ENCODE assay signal across 1 cellular context in the genomic region with DNA sequence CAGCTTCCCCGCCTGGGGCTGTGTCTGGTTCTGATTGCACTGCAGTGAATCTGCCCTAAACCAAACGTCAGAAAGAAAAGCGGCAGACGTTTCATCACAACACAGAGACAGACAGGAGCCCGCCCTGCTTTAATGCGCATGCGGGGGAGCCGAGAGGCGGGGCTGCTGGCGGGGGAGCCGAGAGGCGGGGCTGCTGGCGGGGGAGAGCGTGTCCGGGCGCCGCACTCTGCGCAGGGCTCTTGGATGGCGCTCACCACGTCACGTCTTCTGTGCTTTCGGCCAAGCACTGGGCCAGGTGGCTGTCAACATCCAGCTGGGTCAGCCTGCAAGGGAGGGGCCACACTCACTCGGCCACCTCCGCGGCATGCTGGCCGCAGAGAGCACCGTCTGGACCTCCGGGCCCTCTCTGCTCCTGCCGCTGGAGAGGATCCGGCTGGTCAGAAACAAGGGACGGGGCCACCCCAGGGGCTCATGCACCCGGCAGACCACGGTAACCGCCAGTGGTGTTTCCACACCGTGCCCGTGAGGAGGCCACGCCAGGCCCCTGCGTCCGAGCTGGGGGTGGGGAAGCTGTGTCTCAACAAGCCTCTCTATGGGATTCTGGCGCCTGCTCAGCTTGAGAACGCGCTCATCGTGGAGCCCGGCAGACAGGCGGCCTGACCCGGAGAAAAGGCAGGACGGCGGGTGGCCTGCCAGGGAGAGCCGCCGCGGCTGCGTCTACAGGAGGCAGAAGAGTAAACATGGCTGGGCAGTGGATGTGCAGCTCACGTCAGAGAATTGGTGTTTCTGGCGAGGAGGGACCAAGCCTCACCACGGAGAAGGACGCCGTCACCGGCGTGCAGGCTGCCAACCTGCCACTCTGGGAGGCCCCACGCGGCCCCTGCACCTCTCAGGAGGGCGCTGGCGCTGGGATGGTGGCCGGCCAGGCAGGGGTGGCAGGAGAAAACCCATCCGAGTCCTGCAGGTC.
TF ChIP-seq lines count a peak whose summit lies in the region.

No MANE protein-coding gene starts in this region.

TF ChIP-seq in K562, 482 proteins besides CTCF, POLR2A, EP300 and RAD21 (continued from another document and continues in another):
- peak; percentile 50 for TF ChIP-seq NFIC (IDR thresholded peaks at IDR 0.05)
- peak; percentile 88 for TF ChIP-seq MEIS2 (IDR thresholded peaks at IDR 0.05; ENCODE audit: partially characterized antibody)
- peak; percentile 92 to 98 for TF ChIP-seq MAZ (CRISPR knock-in tag; conservative IDR thresholded peaks at IDR 0.05 in 1 of 2, IDR thresholded peaks at IDR 0.05 in 1 of 2)
- TF ChIP-seq ZNF217 (CRISPR knock-in tag; IDR thresholded peaks at IDR 0.05): no peak
- TF ChIP-seq ZEB2 (IDR thresholded peaks at IDR 0.05): no peak
- TF ChIP-seq, protein P1, sequence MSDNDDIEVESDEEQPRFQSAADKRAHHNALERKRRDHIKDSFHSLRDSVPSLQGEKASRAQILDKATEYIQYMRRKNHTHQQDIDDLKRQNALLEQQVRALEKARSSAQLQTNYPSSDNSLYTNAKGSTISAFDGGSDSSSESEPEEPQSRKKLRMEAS (CRISPR knock-in tag; IDR thresholded peaks at IDR 0.05): peak; percentile 88
- TF ChIP-seq, protein P2, sequence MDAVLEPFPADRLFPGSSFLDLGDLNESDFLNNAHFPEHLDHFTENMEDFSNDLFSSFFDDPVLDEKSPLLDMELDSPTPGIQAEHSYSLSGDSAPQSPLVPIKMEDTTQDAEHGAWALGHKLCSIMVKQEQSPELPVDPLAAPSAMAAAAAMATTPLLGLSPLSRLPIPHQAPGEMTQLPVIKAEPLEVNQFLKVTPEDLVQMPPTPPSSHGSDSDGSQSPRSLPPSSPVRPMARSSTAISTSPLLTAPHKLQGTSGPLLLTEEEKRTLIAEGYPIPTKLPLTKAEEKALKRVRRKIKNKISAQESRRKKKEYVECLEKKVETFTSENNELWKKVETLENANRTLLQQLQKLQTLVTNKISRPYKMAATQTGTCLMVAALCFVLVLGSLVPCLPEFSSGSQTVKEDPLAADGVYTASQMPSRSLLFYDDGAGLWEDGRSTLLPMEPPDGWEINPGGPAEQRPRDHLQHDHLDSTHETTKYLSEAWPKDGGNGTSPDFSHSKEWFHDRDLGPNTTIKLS (IDR thresholded peaks at IDR 0.05; ENCODE audit: borderline replicate concordance, low read depth): peak; percentile 81
- TF ChIP-seq MAFG (tag; conservative IDR thresholded peaks at IDR 0.05): no peak
- TF ChIP-seq, protein P3, sequence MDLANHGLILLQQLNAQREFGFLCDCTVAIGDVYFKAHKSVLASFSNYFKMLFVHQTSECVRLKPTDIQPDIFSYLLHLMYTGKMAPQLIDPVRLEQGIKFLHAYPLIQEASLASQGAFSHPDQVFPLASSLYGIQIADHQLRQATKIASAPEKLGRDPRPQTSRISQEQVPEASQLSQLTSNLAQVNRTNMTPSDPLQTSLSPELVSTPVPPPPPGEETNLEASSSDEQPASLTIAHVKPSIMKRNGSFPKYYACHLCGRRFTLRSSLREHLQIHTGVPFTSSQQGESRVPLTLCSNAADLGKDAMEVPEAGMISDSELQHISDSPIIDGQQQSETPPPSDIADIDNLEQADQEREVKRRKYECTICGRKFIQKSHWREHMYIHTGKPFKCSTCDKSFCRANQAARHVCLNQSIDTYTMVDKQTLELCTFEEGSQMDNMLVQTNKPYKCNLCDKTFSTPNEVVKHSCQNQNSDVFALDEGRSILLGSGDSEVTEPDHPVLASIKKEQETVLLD (IDR thresholded peaks at IDR 0.05): peak; percentile 92
- TF ChIP-seq, protein P4, sequence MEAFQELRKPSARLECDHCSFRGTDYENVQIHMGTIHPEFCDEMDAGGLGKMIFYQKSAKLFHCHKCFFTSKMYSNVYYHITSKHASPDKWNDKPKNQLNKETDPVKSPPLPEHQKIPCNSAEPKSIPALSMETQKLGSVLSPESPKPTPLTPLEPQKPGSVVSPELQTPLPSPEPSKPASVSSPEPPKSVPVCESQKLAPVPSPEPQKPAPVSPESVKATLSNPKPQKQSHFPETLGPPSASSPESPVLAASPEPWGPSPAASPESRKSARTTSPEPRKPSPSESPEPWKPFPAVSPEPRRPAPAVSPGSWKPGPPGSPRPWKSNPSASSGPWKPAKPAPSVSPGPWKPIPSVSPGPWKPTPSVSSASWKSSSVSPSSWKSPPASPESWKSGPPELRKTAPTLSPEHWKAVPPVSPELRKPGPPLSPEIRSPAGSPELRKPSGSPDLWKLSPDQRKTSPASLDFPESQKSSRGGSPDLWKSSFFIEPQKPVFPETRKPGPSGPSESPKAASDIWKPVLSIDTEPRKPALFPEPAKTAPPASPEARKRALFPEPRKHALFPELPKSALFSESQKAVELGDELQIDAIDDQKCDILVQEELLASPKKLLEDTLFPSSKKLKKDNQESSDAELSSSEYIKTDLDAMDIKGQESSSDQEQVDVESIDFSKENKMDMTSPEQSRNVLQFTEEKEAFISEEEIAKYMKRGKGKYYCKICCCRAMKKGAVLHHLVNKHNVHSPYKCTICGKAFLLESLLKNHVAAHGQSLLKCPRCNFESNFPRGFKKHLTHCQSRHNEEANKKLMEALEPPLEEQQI (IDR thresholded peaks at IDR 0.05): no peak
- TF ChIP-seq ZNF384 (IDR thresholded peaks at IDR 0.05; ENCODE audit: low read depth, low read length): no peak
- TF ChIP-seq ZNF76 (CRISPR knock-in tag; IDR thresholded peaks at IDR 0.05; ENCODE audit: borderline replicate concordance): no peak
- TF ChIP-seq EP400 (IDR thresholded peaks at IDR 0.05): peak; percentile 82
- no peak for TF ChIP-seq ZNF561 (CRISPR knock-in tag; conservative IDR thresholded peaks at IDR 0.05)
- TF ChIP-seq JUND (IDR thresholded peaks at IDR 0.05; ENCODE audit: borderline replicate concordance, low read depth, low read length): peak; percentile 67; the same call in 1 of the 2 replicates
- peak; percentile 82; the same call in 1 of the 3 replicates for TF ChIP-seq JUND (tag; IDR thresholded peaks at IDR 0.05; ENCODE audit: borderline replicate concordance, low read depth, low read length)
- no peak for TF ChIP-seq NFE2L1 (tag; IDR thresholded peaks at IDR 0.05; ENCODE audit: borderline replicate concordance, low read depth)
- TF ChIP-seq HNRNPLL (IDR thresholded peaks at IDR 0.05; ENCODE audit: low read depth, low read length, poor library complexity, severe bottlenecking): peak; percentile 87
- TF ChIP-seq, protein P5, sequence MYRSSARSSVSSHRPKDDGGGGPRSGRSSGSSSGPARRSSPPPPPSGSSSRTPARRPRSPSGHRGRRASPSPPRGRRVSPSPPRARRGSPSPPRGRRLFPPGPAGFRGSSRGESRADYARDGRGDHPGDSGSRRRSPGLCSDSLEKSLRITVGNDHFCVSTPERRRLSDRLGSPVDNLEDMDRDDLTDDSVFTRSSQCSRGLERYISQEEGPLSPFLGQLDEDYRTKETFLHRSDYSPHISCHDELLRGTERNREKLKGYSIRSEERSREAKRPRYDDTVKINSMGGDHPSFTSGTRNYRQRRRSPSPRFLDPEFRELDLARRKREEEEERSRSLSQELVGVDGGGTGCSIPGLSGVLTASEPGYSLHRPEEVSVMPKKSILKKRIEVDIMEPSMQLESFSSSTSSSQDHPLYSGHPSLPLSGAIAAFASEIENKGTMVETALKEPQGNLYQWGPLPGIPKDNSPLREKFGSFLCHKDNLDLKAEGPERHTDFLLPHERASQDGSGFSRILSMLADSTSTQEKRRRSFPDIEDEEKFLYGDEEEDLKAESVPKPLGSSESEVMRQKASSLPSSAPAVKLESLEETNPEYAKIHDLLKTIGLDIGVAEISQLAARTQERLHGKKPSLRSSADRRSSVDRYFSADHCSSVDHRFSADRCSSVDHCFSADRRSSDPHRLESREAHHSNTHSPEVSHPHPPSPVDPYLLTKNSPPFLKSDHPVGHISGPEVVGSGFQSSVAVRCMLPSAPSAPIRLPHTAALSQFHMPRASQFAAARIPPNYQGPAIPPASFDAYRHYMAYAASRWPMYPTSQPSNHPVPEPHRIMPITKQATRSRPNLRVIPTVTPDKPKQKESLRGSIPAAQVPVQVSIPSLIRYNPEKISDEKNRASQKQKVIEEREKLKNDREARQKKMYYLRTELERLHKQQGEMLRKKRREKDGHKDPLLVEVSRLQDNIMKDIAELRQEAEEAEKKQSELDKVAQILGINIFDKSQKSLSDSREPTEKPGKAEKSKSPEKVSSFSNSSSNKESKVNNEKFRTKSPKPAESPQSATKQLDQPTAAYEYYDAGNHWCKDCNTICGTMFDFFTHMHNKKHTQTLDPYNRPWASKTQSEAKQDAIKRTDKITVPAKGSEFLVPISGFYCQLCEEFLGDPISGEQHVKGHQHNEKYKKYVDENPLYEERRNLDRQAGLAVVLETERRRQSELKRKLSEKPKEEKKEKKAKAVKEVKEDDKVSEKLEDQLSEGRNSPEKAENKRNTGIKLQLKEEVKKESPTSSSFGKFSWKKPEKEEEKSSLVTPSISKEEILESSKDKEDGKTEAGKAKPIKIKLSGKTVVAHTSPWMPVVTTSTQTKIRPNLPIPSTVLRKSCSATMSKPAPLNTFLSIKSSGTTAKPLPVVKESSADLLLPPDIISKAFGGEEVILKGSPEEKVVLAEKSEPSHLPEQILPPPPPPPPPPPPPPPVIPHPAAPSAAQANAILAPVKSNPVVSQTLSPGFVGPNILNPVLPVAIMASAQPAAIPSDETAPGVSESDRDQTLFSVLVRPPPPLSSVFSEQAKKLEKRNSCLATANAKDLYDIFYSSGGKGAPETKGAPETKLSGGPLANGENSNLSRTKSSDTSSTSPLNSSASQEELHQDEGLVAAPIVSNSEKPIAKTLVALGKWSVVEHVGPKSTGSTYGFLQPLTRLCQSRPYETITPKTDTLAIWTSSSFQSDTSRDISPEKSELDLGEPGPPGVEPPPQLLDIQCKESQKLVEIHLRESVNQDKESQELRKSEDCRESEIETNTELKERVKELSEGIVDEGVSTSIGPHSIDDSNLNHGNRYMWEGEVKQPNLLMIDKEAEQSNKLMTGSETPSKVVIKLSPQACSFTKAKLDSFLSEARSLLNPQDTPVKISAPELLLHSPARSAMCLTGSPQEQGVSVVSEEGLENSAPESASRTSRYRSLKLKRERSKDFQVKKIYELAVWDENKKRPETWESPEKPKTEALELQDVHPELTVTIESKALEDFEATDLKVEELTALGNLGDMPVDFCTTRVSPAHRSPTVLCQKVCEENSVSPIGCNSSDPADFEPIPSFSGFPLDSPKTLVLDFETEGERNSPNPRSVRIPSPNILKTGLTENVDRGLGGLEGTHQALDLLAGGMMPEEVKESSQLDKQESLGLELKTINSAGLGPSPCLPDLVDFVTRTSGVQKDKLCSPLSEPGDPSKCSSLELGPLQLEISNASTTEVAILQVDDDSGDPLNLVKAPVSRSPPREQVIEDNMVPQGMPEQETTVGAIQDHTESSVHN (IDR thresholded peaks at IDR 0.05; ENCODE audit: borderline replicate concordance in 1 of 2, low read depth in 1 of 2): peak in 1 of 2 experiments; percentile 92; a peak in 2 of 4 replicates
- no peak for TF ChIP-seq ZSCAN32 (CRISPR knock-in tag; IDR thresholded peaks at IDR 0.05)
- TF ChIP-seq, protein P6, sequence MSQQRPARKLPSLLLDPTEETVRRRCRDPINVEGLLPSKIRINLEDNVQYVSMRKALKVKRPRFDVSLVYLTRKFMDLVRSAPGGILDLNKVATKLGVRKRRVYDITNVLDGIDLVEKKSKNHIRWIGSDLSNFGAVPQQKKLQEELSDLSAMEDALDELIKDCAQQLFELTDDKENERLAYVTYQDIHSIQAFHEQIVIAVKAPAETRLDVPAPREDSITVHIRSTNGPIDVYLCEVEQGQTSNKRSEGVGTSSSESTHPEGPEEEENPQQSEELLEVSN (IDR thresholded peaks at IDR 0.05; ENCODE audit: borderline replicate concordance in 1 of 2, extremely low read depth in 1 of 2, insufficient read depth in 1 of 2, insufficient read length in 1 of 2, low read depth in 1 of 2, low read length in 1 of 2, poor library complexity in 1 of 2, severe bottlenecking in 1 of 2): peak; percentile 21 to 76
- TF ChIP-seq TSC22D4 (tag; IDR thresholded peaks at IDR 0.05): no peak
- peak; percentile 56 for TF ChIP-seq EGR1 (conservative IDR thresholded peaks at IDR 0.05)
- TF ChIP-seq, protein P7, sequence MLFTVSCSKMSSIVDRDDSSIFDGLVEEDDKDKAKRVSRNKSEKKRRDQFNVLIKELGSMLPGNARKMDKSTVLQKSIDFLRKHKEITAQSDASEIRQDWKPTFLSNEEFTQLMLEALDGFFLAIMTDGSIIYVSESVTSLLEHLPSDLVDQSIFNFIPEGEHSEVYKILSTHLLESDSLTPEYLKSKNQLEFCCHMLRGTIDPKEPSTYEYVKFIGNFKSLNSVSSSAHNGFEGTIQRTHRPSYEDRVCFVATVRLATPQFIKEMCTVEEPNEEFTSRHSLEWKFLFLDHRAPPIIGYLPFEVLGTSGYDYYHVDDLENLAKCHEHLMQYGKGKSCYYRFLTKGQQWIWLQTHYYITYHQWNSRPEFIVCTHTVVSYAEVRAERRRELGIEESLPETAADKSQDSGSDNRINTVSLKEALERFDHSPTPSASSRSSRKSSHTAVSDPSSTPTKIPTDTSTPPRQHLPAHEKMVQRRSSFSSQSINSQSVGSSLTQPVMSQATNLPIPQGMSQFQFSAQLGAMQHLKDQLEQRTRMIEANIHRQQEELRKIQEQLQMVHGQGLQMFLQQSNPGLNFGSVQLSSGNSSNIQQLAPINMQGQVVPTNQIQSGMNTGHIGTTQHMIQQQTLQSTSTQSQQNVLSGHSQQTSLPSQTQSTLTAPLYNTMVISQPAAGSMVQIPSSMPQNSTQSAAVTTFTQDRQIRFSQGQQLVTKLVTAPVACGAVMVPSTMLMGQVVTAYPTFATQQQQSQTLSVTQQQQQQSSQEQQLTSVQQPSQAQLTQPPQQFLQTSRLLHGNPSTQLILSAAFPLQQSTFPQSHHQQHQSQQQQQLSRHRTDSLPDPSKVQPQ (CRISPR knock-in tag; IDR thresholded peaks at IDR 0.05; ENCODE audit: borderline replicate concordance): no peak
- TF ChIP-seq ATF7 (IDR thresholded peaks at IDR 0.05): peak; percentile 91
- no peak for TF ChIP-seq ZNF184 (CRISPR knock-in tag; IDR thresholded peaks at IDR 0.05)
- TF ChIP-seq YBX1 (IDR thresholded peaks at IDR 0.05): no peak
- TF ChIP-seq, protein P8, sequence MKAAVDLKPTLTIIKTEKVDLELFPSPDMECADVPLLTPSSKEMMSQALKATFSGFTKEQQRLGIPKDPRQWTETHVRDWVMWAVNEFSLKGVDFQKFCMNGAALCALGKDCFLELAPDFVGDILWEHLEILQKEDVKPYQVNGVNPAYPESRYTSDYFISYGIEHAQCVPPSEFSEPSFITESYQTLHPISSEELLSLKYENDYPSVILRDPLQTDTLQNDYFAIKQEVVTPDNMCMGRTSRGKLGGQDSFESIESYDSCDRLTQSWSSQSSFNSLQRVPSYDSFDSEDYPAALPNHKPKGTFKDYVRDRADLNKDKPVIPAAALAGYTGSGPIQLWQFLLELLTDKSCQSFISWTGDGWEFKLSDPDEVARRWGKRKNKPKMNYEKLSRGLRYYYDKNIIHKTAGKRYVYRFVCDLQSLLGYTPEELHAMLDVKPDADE (conservative IDR thresholded peaks at IDR 0.05; ENCODE audit: control insufficient read depth, low read depth, low read length): peak; percentile 94
